Comparison of ENCODE assay signal across 13 cellular contexts in genomic region chr6:12482386-12482785, GRCh38.
DNase-seq lines count a peak whose midpoint lies in the region; ATAC-seq and TF ChIP-seq lines count a peak whose summit lies in the region.
"Had no signal": no experiment of that assay in that cellular context is flagged by ENCODE, and none has a peak within 500 bp of the region (broad histone marks: within the 10 kb centered on the region; RNA-seq: fewer than 3 reads in every experiment).

No MANE protein-coding gene starts in this region.

- H3K36me3 ChIP-seq in WERI-Rb-1 = no peaks in the 10 kb centered on the region

- ATAC-seq in GM21723 (IDR thresholded peaks at IDR 0.05; ENCODE audit: unreplicated experiment) (no peak), GM19035 (IDR thresholded peaks at IDR 0.05; ENCODE audit: unreplicated experiment) (no peak)
- ATAC-seq in activated T-cell treated with anti-CD3 and anti-CD28 coated beads, Interleukin-2, amount 50 U/mL, for 72 hours (replicated peaks in 1 of 2) = no peak
- ATAC-seq: activated CD8-positive, alpha-beta T cell treated with anti-CD3 and anti-CD28 coated beads, Interleukin-2, amount 10 ng/mL, durations not matched to agents 7 days and 5 days; naive thymus-derived CD8-positive, alpha-beta T cell had no signal

- H3K27ac Mint-ChIP-seq in activated T-cell treated with anti-CD3 and anti-CD28 coated beads, Interleukin-2, amount 50 U/mL, for 72 hours = no peak overlapping the region
- H3K27ac Mint-ChIP-seq: activated CD8-positive, alpha-beta T cell treated with anti-CD3 and anti-CD28 coated beads, Interleukin-2, amount 10 ng/mL, durations not matched to agents 7 days and 5 days; activated naive CD4-positive, alpha-beta T cell treated with anti-CD3 and anti-CD28 coated beads, Interleukin-2, amount 10 ng/mL, durations not matched to agents 7 days and 5 days; naive thymus-derived CD8-positive, alpha-beta T cell; T-helper 2 cell treated with Interferon-gamma antibody and Interleukin-4, amounts not matched to agents 5 μg/mL and 100 μg/mL, for 36 hours had no signal

- H3K27ac ChIP-seq in WERI-Rb-1 = no peak overlapping the region

- peaks cover 18% of the 10 kb centered on the region for H3K4me1 Mint-ChIP-seq in activated T-cell treated with anti-CD3 and anti-CD28 coated beads, Interleukin-2, amount 50 U/mL, for 72 hours (ENCODE audit: low read depth)

- no peaks in the 10 kb centered on the region for H3K9me3 ChIP-seq in WERI-Rb-1 (ENCODE audit: severe bottlenecking)

- no peaks in the 10 kb centered on the region for H3K9me3 Mint-ChIP-seq in activated T-cell treated with anti-CD3 and anti-CD28 coated beads, Interleukin-2, amount 50 U/mL, for 72 hours
- H3K9me3 Mint-ChIP-seq: activated naive CD4-positive, alpha-beta T cell treated with anti-CD3 and anti-CD28 coated beads, Interleukin-2, amount 10 ng/mL, durations not matched to agents 7 days and 5 days; naive thymus-derived CD8-positive, alpha-beta T cell; T-helper 2 cell treated with Interferon-gamma antibody and Interleukin-4, amounts not matched to agents 5 μg/mL and 100 μg/mL, for 36 hours had no signal

- H3K27me3 Mint-ChIP-seq in activated T-cell treated with anti-CD3 and anti-CD28 coated beads, Interleukin-2, amount 50 U/mL, for 72 hours (ENCODE audit: low read depth) = peaks cover 16% of the 10 kb centered on the region
- H3K27me3 Mint-ChIP-seq: activated naive CD4-positive, alpha-beta T cell treated with anti-CD3 and anti-CD28 coated beads, Interleukin-2, amount 10 ng/mL, durations not matched to agents 7 days and 5 days had no signal

- H3K4me3 ChIP-seq in HFF-Myc (replicated peaks; ENCODE audit: low read depth, low read length) = no peak overlapping the region
- H3K4me3 ChIP-seq in WERI-Rb-1 (ENCODE audit: low read depth, low read length) = no peak overlapping the region

- H3K27me3 ChIP-seq in WERI-Rb-1 (ENCODE audit: insufficient read depth, low read depth, severe bottlenecking) = no peaks in the 10 kb centered on the region

- H3K36me3 Mint-ChIP-seq in activated T-cell treated with anti-CD3 and anti-CD28 coated beads, Interleukin-2, amount 50 U/mL, for 72 hours (ENCODE audit: insufficient read depth in 2 of 2) = no peaks in the 10 kb centered on the region
- H3K36me3 Mint-ChIP-seq: activated naive CD4-positive, alpha-beta T cell treated with anti-CD3 and anti-CD28 coated beads, Interleukin-2, amount 10 ng/mL, durations not matched to agents 7 days and 5 days had no signal

- no peak overlapping the region for H3K4me3 Mint-ChIP-seq in activated T-cell treated with anti-CD3 and anti-CD28 coated beads, Interleukin-2, amount 50 U/mL, for 72 hours
- H3K4me3 Mint-ChIP-seq: activated CD8-positive, alpha-beta T cell treated with anti-CD3 and anti-CD28 coated beads, Interleukin-2, amount 10 ng/mL, durations not matched to agents 7 days and 5 days; activated naive CD4-positive, alpha-beta T cell treated with anti-CD3 and anti-CD28 coated beads, Interleukin-2, amount 10 ng/mL, durations not matched to agents 7 days and 5 days; T-helper 2 cell treated with Interferon-gamma antibody and Interleukin-4, amounts not matched to agents 5 μg/mL and 100 μg/mL, for 36 hours had no signal

- DNase-seq in ELR (ENCODE audit: low read depth) (peak; percentile 31), HFF-Myc (ENCODE audit: extremely low read depth, low read depth) (no peak), WERI-Rb-1 (peak; percentile 38), kidney tubule cell (ENCODE audit: low spot score) (peak; percentile 20), NCI-H748 (lab: John Stamatoyannopoulos, UW; ENCODE audit: unreplicated experiment) (no peak)
- DNase-seq in activated T-cell treated with anti-CD3 and anti-CD28 coated beads, Interleukin-2, amount 50 U/mL, for 72 hours = no peak
- DNase-seq: activated CD8-positive, alpha-beta T cell treated with anti-CD3 and anti-CD28 coated beads, Interleukin-2, amount 10 ng/mL, durations not matched to agents 7 days and 5 days; activated naive CD4-positive, alpha-beta T cell treated with anti-CD3 and anti-CD28 coated beads, Interleukin-2, amount 10 ng/mL, durations not matched to agents 7 days and 5 days; naive thymus-derived CD8-positive, alpha-beta T cell; NCI-H1694 had no signal

- peak; percentile 31 for TF ChIP-seq CTCF in HFF-Myc (IDR thresholded peaks at IDR 0.05; ENCODE audit: low read depth, low read length, missing control alignments)
- peak; percentile 58 for TF ChIP-seq CTCF in WERI-Rb-1 (IDR thresholded peaks at IDR 0.05; ENCODE audit: low read depth, low read length)

Comparison
In these comparisons a context has a peak if more than half of its experiments do, and no peak if none do; other contexts are left out.
1. DNase-seq: peak in ELR (single experiment), WERI-Rb-1 (single experiment) and kidney tubule cell (single experiment); none in HFF-Myc (single experiment), activated T-cell treated with anti-CD3 and anti-CD28 coated beads, Interleukin-2, amount 50 U/mL, for 72 hours (0 of 2) and NCI-H748 (single experiment).